15 cellular contexts compared by ENCODE assay signal in genomic region chr17:78374189-78374588, GRCh38. TPM values are rescaled to one million over a fixed set of nuclear protein-coding genes. Genes with fewer than 3 reads are reported as not detected.
A peak's percentile ranks its signal among the peaks of the same experiment; 100 is the strongest.
DNase-seq lines count a peak whose midpoint lies in the region; ATAC-seq and TF ChIP-seq lines count a peak whose summit lies in the region.
"Had no signal": no experiment of that assay in that cellular context is flagged by ENCODE, and none has a peak within 500 bp of the region (broad histone marks: within the 10 kb centered on the region; RNA-seq: fewer than 3 reads in every experiment).

No MANE protein-coding gene starts in this region.

- BruUV-seq in PC-3 (replicated peaks; lab: Mats Ljungman, UMichigan): no TSS peak

- DNase-seq in PC-3 (peak; percentile 44), erythroblast (lab: John Stamatoyannopoulos, UW) (peak; percentile 21 to 59), neural progenitor cell (ENCODE audit: low spot score) (no peak), H7 (no peak), middle frontal gyrus (ENCODE audit: extremely low spot score, low spot score) (no peak)
- DNase-seq in activated CD8-positive, alpha-beta T cell treated with anti-CD3 and anti-CD28 coated beads for 36 hours: no peak
- DNase-seq: activated CD4-positive, CD25-positive, alpha-beta regulatory T cell; activated CD8-positive, alpha-beta memory T cell treated with anti-CD3 and anti-CD28 coated beads, Interleukin-2, amount 10 ng/mL, durations not matched to agents 7 days and 5 days; activated gamma-delta T cell treated with Interleukin-2 at 50 U/mL for 16 hours; Calu3; immature natural killer cell; NCI-H748 treated with DMSO at 0.1 percent for 48 hours; thyroid gland had no signal

- H3K79me2 ChIP-seq in PC-3 (ENCODE audit: low read length) (peaks cover 7% of the 10 kb centered on the region), neural progenitor cell (ENCODE audit: low read depth) (peaks cover 9% of the 10 kb centered on the region)

- no peaks in the 10 kb centered on the region for H3K27me3 Mint-ChIP-seq in neural progenitor cell (ENCODE audit: insufficient read depth, low read depth)
- no peaks in the 10 kb centered on the region for H3K27me3 Mint-ChIP-seq in activated CD8-positive, alpha-beta T cell treated with anti-CD3 and anti-CD28 coated beads for 36 hours

- CTCF ChIA-PET in PC-3 (lab: Charles Lee): no interaction called here
- CTCF ChIA-PET in activated CD8-positive, alpha-beta T cell treated with anti-CD3 and anti-CD28 coated beads for 36 hours (lab: Charles Lee): interaction anchor here (1.1 to 3.9 kb wide), 3 partner anchors 11 to 16 kb away, joined by 3 to 15 read pairs (median 14); no protein-coding TSS in a partner anchor

- H3K4me2 ChIP-seq in BLaER1 (peak overlapping the region; percentile 87), PC-3 (ENCODE audit: low read length) (peak overlapping the region; percentile 50), neural progenitor cell (peak overlapping the region; percentile 36)

- ATAC-seq in PC-3 (no peak), GM19463 (IDR thresholded peaks at IDR 0.05; ENCODE audit: unreplicated experiment) (no peak)
- ATAC-seq in activated CD8-positive, alpha-beta T cell treated with anti-CD3 and anti-CD28 coated beads for 36 hours: no peak
- ATAC-seq: activated CD8-positive, alpha-beta memory T cell treated with anti-CD3 and anti-CD28 coated beads, Interleukin-2, amount 10 ng/mL, durations not matched to agents 7 days and 5 days had no signal

- H3K27ac ChIP-seq in BLaER1 (peak overlapping the region; percentile 75), PC-3 (ENCODE audit: low read length) (peak overlapping the region; percentile 71), neural progenitor cell (peak overlapping the region; percentile 90)

- H3K4me3 ChIP-seq in BLaER1: peak overlapping the region; percentile 8; the same call in 1 of the 2 replicates
- H3K4me3 ChIP-seq in PC-3 (ENCODE audit: low read length): no peak overlapping the region
- no peak overlapping the region for H3K4me3 ChIP-seq in neural progenitor cell
- no peak overlapping the region for H3K4me3 ChIP-seq in H7 (ENCODE audit: insufficient read depth, low read depth, low read length)
- H3K4me3 ChIP-seq: thyroid gland had no signal

- no peaks in the 10 kb centered on the region for H3K9me2 ChIP-seq in PC-3 (replicated peaks; ENCODE audit: low read length)

- H3K36me3 ChIP-seq in BLaER1 (no peaks in the 10 kb centered on the region), PC-3 (ENCODE audit: low read depth, low read length) (no peaks in the 10 kb centered on the region), neural progenitor cell (no peaks in the 10 kb centered on the region), H7 (replicated peaks; ENCODE audit: control insufficient read depth, insufficient read depth, low read length) (no peaks in the 10 kb centered on the region)
- H3K36me3 ChIP-seq: thyroid gland had no signal

- peak overlapping the region; percentile 41; the same call in 1 of the 2 replicates for H2AFZ ChIP-seq in PC-3 (ENCODE audit: low read length)
- H2AFZ ChIP-seq in neural progenitor cell (replicated peaks): peak overlapping the region; percentile 71

- H3K4me1 ChIP-seq in BLaER1 (peaks cover 68% of the 10 kb centered on the region), PC-3 (ENCODE audit: insufficient read depth, low read length) (peaks cover 36% of the 10 kb centered on the region), neural progenitor cell (peaks cover 43% of the 10 kb centered on the region)

- TF ChIP-seq CTCF in PC-3 (conservative IDR thresholded peaks at IDR 0.05; ENCODE audit: low read depth, low read length) (no peak), neural progenitor cell (IDR thresholded peaks at IDR 0.05) (no peak)
- TF ChIP-seq CTCF in activated CD8-positive, alpha-beta T cell treated with anti-CD3 and anti-CD28 coated beads for 36 hours (IDR thresholded peaks at IDR 0.05): no peak

- H3K27ac Mint-ChIP-seq in neural progenitor cell: peak overlapping the region; percentile 93
- no peak overlapping the region for H3K27ac Mint-ChIP-seq in activated CD8-positive, alpha-beta T cell treated with anti-CD3 and anti-CD28 coated beads for 36 hours
- H3K27ac Mint-ChIP-seq: activated CD8-positive, alpha-beta memory T cell treated with anti-CD3 and anti-CD28 coated beads, Interleukin-2, amount 10 ng/mL, durations not matched to agents 7 days and 5 days; immature natural killer cell had no signal

- H3K9ac ChIP-seq in BLaER1 (peak overlapping the region; percentile 22; the same call in 1 of the 2 replicates), PC-3 (ENCODE audit: low read length) (peak overlapping the region; percentile 23), neural progenitor cell (no peak overlapping the region)

- intact Hi-C loops in PC-3 (cut with micrococcal nuclease): no loop called here
- intact Hi-C loops in activated CD8-positive, alpha-beta T cell treated with anti-CD3 and anti-CD28 coated beads for 36 hours (cut with micrococcal nuclease): no loop called here

- H3K9me3 ChIP-seq in BLaER1: no peaks in the 10 kb centered on the region
- no peaks in the 10 kb centered on the region for H3K9me3 ChIP-seq in PC-3 (ENCODE audit: low read length)
- no peaks in the 10 kb centered on the region for H3K9me3 ChIP-seq in neural progenitor cell (ENCODE audit: low read depth)
- H3K9me3 ChIP-seq: thyroid gland had no signal

- POLR2A ChIA-PET in PC-3 (lab: Charles Lee; ENCODE audit: unreplicated experiment): no interaction called here
- POLR2A ChIA-PET in activated CD8-positive, alpha-beta T cell treated with anti-CD3 and anti-CD28 coated beads for 36 hours (lab: Charles Lee): interaction anchor here (0.9 kb wide), 1 partner anchor 18 kb away, joined by 4 read pairs; no protein-coding TSS in a partner anchor

- H3K36me3 Mint-ChIP-seq in neural progenitor cell: no peaks in the 10 kb centered on the region
- peaks cover 5% of the 10 kb centered on the region for H3K36me3 Mint-ChIP-seq in activated CD8-positive, alpha-beta T cell treated with anti-CD3 and anti-CD28 coated beads for 36 hours (ENCODE audit: low read depth)
- H3K36me3 Mint-ChIP-seq: immature natural killer cell had no signal

- no peak overlapping the region for H3K4me3 Mint-ChIP-seq in neural progenitor cell
- no peak overlapping the region for H3K4me3 Mint-ChIP-seq in activated CD8-positive, alpha-beta T cell treated with anti-CD3 and anti-CD28 coated beads for 36 hours
- H3K4me3 Mint-ChIP-seq: activated CD8-positive, alpha-beta memory T cell treated with anti-CD3 and anti-CD28 coated beads, Interleukin-2, amount 10 ng/mL, durations not matched to agents 7 days and 5 days; immature natural killer cell had no signal

- TF ChIP-seq POLR2A in erythroblast (IDR thresholded peaks at IDR 0.05; ENCODE audit: low read length): no peak

- H3K4me1 Mint-ChIP-seq in neural progenitor cell: peaks cover 47% of the 10 kb centered on the region
- H3K4me1 Mint-ChIP-seq in activated CD8-positive, alpha-beta T cell treated with anti-CD3 and anti-CD28 coated beads for 36 hours (ENCODE audit: low read depth): peaks cover 10% of the 10 kb centered on the region

- H3F3A ChIP-seq in PC-3 (ENCODE audit: low read length, unreplicated experiment) (peaks cover 9% of the 10 kb centered on the region), neural progenitor cell (ENCODE audit: low read depth) (peaks cover 58% of the 10 kb centered on the region)

- H3K9me3 Mint-ChIP-seq in neural progenitor cell: no peaks in the 10 kb centered on the region
- no peaks in the 10 kb centered on the region for H3K9me3 Mint-ChIP-seq in activated CD8-positive, alpha-beta T cell treated with anti-CD3 and anti-CD28 coated beads for 36 hours
- H3K9me3 Mint-ChIP-seq: immature natural killer cell had no signal

- H4K20me1 ChIP-seq in BLaER1 (peaks cover 5% of the 10 kb centered on the region; the same call in 1 of the 2 replicates), PC-3 (ENCODE audit: low read length) (no peaks in the 10 kb centered on the region), neural progenitor cell (ENCODE audit: low read depth) (peaks cover 5% of the 10 kb centered on the region)

- no peaks in the 10 kb centered on the region for H3K27me3 ChIP-seq in BLaER1
- no peaks in the 10 kb centered on the region for H3K27me3 ChIP-seq in PC-3 (ENCODE audit: low read length)
- H3K27me3 ChIP-seq in neural progenitor cell: no peaks in the 10 kb centered on the region
- H3K27me3 ChIP-seq in H7 (ENCODE audit: control insufficient read depth, insufficient read depth, low read length): no peaks in the 10 kb centered on the region
- H3K27me3 ChIP-seq: thyroid gland had no signal

RNA-seq across cellular contexts. Expression of gene PGS1, which starts 4.3 kb away (rescaled TPM):
- total RNA-seq in PC-3 (2014; rRNA removed): 40.6 and 47.0 TPM in 2 replicates
- total RNA-seq in neural progenitor cell (ENCODE audit: low replicate concordance): 45.2 and 65.7 TPM in 2 replicates
- total RNA-seq in H7 (2014; rRNA removed; shearing (Covaris generic)): 63.7 and 71.8 TPM in 2 replicates
- 10 to 100 TPM; 42.1 to 43.3 TPM for total RNA-seq in activated CD8-positive, alpha-beta T cell treated with anti-CD3 and anti-CD28 coated beads for 36 hours

RNA-seq across cellular contexts. Expression of gene SOCS3, which starts 14.3 kb away (rescaled TPM):
- 103 and 125 TPM in 2 replicates for total RNA-seq in PC-3 (2014; rRNA removed)
- total RNA-seq in neural progenitor cell (ENCODE audit: low replicate concordance): 7.5 and 16.7 TPM in 2 replicates
- 13.3 and 26.9 TPM in 2 replicates for total RNA-seq in H7 (2014; rRNA removed; shearing (Covaris generic))
- 10 to 100 TPM; 48.6 to 49.1 TPM for total RNA-seq in activated CD8-positive, alpha-beta T cell treated with anti-CD3 and anti-CD28 coated beads for 36 hours

Comparison
In these comparisons a context has a peak if more than half of its experiments do, and no peak if none do; other contexts are left out.
1. H3K4me2 ChIP-seq: peak in every context shown above with its lines; median percentile 87 in BLaER1; 50 in PC-3; 36 in neural progenitor cell.
2. DNase-seq: peak in PC-3 (single experiment) and erythroblast (2 of 2); none in neural progenitor cell (single experiment), H7 (single experiment), activated CD8-positive, alpha-beta T cell treated with anti-CD3 and anti-CD28 coated beads for 36 hours (single experiment) and middle frontal gyrus (single experiment).
3. Peak in every context shown above with its lines, with median percentiles within 50 percentile points of each other: H3K27ac ChIP-seq.